In genomic region chr4:83034630-83035494, GRCh38 we compare ENCODE assay signal across 8 cellular contexts. TPM values are rescaled to one million over a fixed set of nuclear protein-coding genes. Genes with fewer than 3 reads are reported as not detected.
DNase-seq lines count a peak whose midpoint lies in the region; ATAC-seq, FAIRE-seq and TF ChIP-seq lines count a peak whose summit lies in the region.

Gene COPS4 (plus strand): TSS chr4:83035183. CDS start chr4:83035225, 42 bp downstream.

- H3K27me3 ChIP-seq in BE2C, result no peaks in the 10 kb centered on the region

- CTCF ChIA-PET in activated CD4-positive, alpha-beta T cell treated with anti-CD3 and anti-CD28 coated beads for 36 hours (lab: Charles Lee), result interaction anchor here (0.7 to 1.4 kb wide), 16 partner anchors 9 to 249 kb away, joined by 3 to 28 read pairs (median 4); partner anchors contain the start of genes COQ2 and LIN54

- H3K4me3 Mint-ChIP-seq in activated CD4-positive, alpha-beta T cell treated with anti-CD3 and anti-CD28 coated beads for 36 hours, result peak within 1 kb of the TSS; percentile 91

- H3K36me3 ChIP-seq in BE2C, result no peaks in the 10 kb centered on the region
- no peaks in the 10 kb centered on the region for H3K36me3 ChIP-seq in kidney (ENCODE audit: control insufficient read depth in 1 of 2, insufficient read depth in 2 of 2, low read length in 2 of 2)

- TF ChIP-seq CTCF in BE2C (IDR thresholded peaks at IDR 0.05; ENCODE audit: low read depth, low read length) (peak; percentile 47), choroid plexus epithelial cell (conservative IDR thresholded peaks at IDR 0.05; ENCODE audit: low read depth, low read length) (peak; percentile 72), kidney (IDR thresholded peaks at IDR 0.05; ENCODE audit: borderline replicate concordance, extremely low read depth, insufficient read depth) (peak; percentile 44)

- peak within 1 kb of the TSS; percentile 94 for H3K27ac Mint-ChIP-seq in activated CD4-positive, alpha-beta T cell treated with anti-CD3 and anti-CD28 coated beads for 36 hours

- no peaks in the 10 kb centered on the region for H3K27me3 Mint-ChIP-seq in activated CD4-positive, alpha-beta T cell treated with anti-CD3 and anti-CD28 coated beads for 36 hours

- no peaks in the 10 kb centered on the region for H3K9me3 ChIP-seq in BE2C
- H3K9me3 ChIP-seq in kidney (ENCODE audit: control insufficient read depth in 1 of 2, low read length in 2 of 2), result no peaks in the 10 kb centered on the region

- H3K9ac ChIP-seq in kidney (ENCODE audit: low read length in 2 of 2), result peak within 1 kb of the TSS; percentile 71 to 78

- intact Hi-C loops in activated CD4-positive, alpha-beta T cell treated with anti-CD3 and anti-CD28 coated beads for 36 hours (cut with DNase I, micrococcal nuclease), result loop anchor here (1.0 to 2.0 kb wide), 12 partner anchors 22 to 661 kb away; partner anchors contain the start of genes THAP9 (in 2 of the 2), ABRAXAS1 (in 1 of the 2), COQ2 (in 1 of the 2) and ENOPH1 (in 1 of the 2)
- intact Hi-C loops in kidney (cut with DNase I), result no loop called here

- no peaks in the 10 kb centered on the region for H3K36me3 Mint-ChIP-seq in activated CD4-positive, alpha-beta T cell treated with anti-CD3 and anti-CD28 coated beads for 36 hours (ENCODE audit: low read depth)

- peak within 1 kb of the TSS; percentile 82 for H3K4me3 ChIP-seq in BE2C (ENCODE audit: low read depth, low read length)
- peak within 1 kb of the TSS; percentile 94 for H3K4me3 ChIP-seq in choroid plexus epithelial cell (ENCODE audit: low read depth, low read length)
- peak within 1 kb of the TSS; percentile 86 to 94 for H3K4me3 ChIP-seq in kidney (ENCODE audit: low read length in 2 of 2)

- POLR2A ChIA-PET in activated CD4-positive, alpha-beta T cell treated with anti-CD3 and anti-CD28 coated beads for 36 hours (lab: Charles Lee), result interaction anchor here (0.6 to 1.4 kb wide), 19 partner anchors 11 to 605 kb away, joined by 3 to 34 read pairs (median 4); partner anchors contain the start of genes COQ2, HELQ, LIN54 and MRPS18C

- ATAC-seq in HG03457 (IDR thresholded peaks at IDR 0.05; ENCODE audit: unreplicated experiment), result peak; percentile 98
- ATAC-seq in activated CD4-positive, alpha-beta T cell treated with anti-CD3 and anti-CD28 coated beads for 36 hours, result peak; percentile 97

- FAIRE-seq in GM19239 (lab: Jason Lieb, UNC), result peak; percentile 100
- peak; percentile 98 for FAIRE-seq in kidney (lab: Jason Lieb, UNC)

- peaks cover 22% of the 10 kb centered on the region for H3K4me1 Mint-ChIP-seq in activated CD4-positive, alpha-beta T cell treated with anti-CD3 and anti-CD28 coated beads for 36 hours

- peak within 1 kb of the TSS; percentile 80 to 89 for H3K27ac ChIP-seq in kidney (ENCODE audit: low read depth in 2 of 2, low read length in 2 of 2)

- DNase-seq in BE2C, result peak; percentile 98
- peak; percentile 80 for DNase-seq in GM19239 (ENCODE audit: insufficient read length, low spot score)
- peak; percentile 82 to 97 for DNase-seq in NCI-H524 (lab: John Stamatoyannopoulos, UW)
- peak; percentile 97 for DNase-seq in activated CD4-positive, alpha-beta T cell treated with anti-CD3 and anti-CD28 coated beads for 36 hours
- peak; percentile 100 for DNase-seq in choroid plexus epithelial cell (ENCODE audit: low read depth)
- DNase-seq in kidney, result peak; percentile 98
- peak; percentile 97 for DNase-seq in stimulated activated CD4-positive, alpha-beta T cell treated with anti-CD3 and anti-CD28 coated beads, Interleukin-15, amount 100 ng/mL, for 24 hours

- no peaks in the 10 kb centered on the region for H3K9me3 Mint-ChIP-seq in activated CD4-positive, alpha-beta T cell treated with anti-CD3 and anti-CD28 coated beads for 36 hours (ENCODE audit: low read depth)

- no peaks in the 10 kb centered on the region for H3K4me1 ChIP-seq in BE2C
- H3K4me1 ChIP-seq in kidney (ENCODE audit: control insufficient read depth in 1 of 2, insufficient read depth in 1 of 2, low read depth in 1 of 2, low read length in 2 of 2), result peaks cover 9 to 11% of the 10 kb centered on the region in 2 donors

RNA-seq across cellular contexts. Expression of gene COPS4, which starts in this region (rescaled TPM):
- polyA plus RNA-seq in BE2C (2012; ENCODE audit: insufficient read depth, insufficient read length, low read depth), result 48.7 TPM
- 10 to 100 TPM; 35.7 to 35.9 TPM for total RNA-seq in activated CD4-positive, alpha-beta T cell treated with anti-CD3 and anti-CD28 coated beads for 36 hours
- 28.6 TPM for total RNA-seq in kidney
- polyA plus RNA-seq in kidney (ENCODE audit: insufficient read depth, low read depth, low replicate concordance), result 51.8 TPM

Comparison
In these comparisons a context has a peak if more than half of its experiments do, and no peak if none do; other contexts are left out.
1. Peak in every context shown above with its lines: DNase-seq, ATAC-seq, H3K4me3 ChIP-seq and H3K27ac ChIP-seq.